11 cellular contexts compared by ENCODE assay signal in genomic region chr9:85431396-85432102, GRCh38.
A peak's percentile ranks its signal among the peaks of the same experiment; 100 is the strongest.
DNase-seq lines count a peak whose midpoint lies in the region; TF ChIP-seq lines count a peak whose summit lies in the region.
"Had no signal": no experiment of that assay in that cellular context is flagged by ENCODE, and none has a peak within 500 bp of the region (broad histone marks: within the 10 kb centered on the region; RNA-seq: fewer than 3 reads in every experiment).

No MANE protein-coding gene starts in this region.

- no peak overlapping the region for H3K27ac ChIP-seq in RWPE1
- H3K27ac ChIP-seq in thymus (ENCODE audit: low read depth): peak overlapping the region; percentile 4
- H3K27ac ChIP-seq in right atrium auricular region: no peak overlapping the region
- H3K27ac ChIP-seq: upper lobe of left lung had no signal

- DNase-seq in SIG-M5 treated with dmso at 0.1 percent for 504 hours (lab: John Stamatoyannopoulos, UW; ENCODE audit: unreplicated experiment): peak; percentile 9
- no peak for DNase-seq in SIG-M5 (lab: John Stamatoyannopoulos, UW)
- DNase-seq in RWPE1 (ENCODE audit: low spot score): peak; percentile 26
- peak; percentile 17 for DNase-seq in fibroblast of mammary gland (ENCODE audit: low read depth)
- DNase-seq in GF-D8 (lab: John Stamatoyannopoulos, UW): no peak
- DNase-seq in activated gamma-delta T cell treated with Interleukin-2 at 50 U/mL for 16 hours: no peak
- no peak for DNase-seq in right atrium auricular region (ENCODE audit: low spot score)
- DNase-seq: DND-41, NCI-H774, upper lobe of left lung had no signal

- no peaks in the 10 kb centered on the region for H3K27me3 ChIP-seq in thymus (ENCODE audit: control insufficient read depth, insufficient read depth)
- no peaks in the 10 kb centered on the region for H3K27me3 ChIP-seq in right atrium auricular region
- H3K27me3 ChIP-seq: upper lobe of left lung had no signal

- POLR2A ChIA-PET in RWPE1 (lab: Yijun Ruan, JAX; ENCODE audit: low non-redundant PET): no interaction called here

- H3K4me3 ChIP-seq in fibroblast of mammary gland (ENCODE audit: control insufficient read depth, low read depth, low read length) (no peak overlapping the region), thymus (ENCODE audit: low read length) (no peak overlapping the region), right atrium auricular region (no peak overlapping the region)
- H3K4me3 ChIP-seq: upper lobe of left lung had no signal

- H3K4me1 ChIP-seq in thymus (ENCODE audit: control insufficient read depth, insufficient read depth, low read length): no peaks in the 10 kb centered on the region
- H3K4me1 ChIP-seq in right atrium auricular region: no peaks in the 10 kb centered on the region

- TF ChIP-seq CTCF in RWPE1 (conservative IDR thresholded peaks at IDR 0.05; ENCODE audit: low read depth) (no peak), fibroblast of mammary gland (conservative IDR thresholded peaks at IDR 0.05; ENCODE audit: control insufficient read depth, insufficient read depth, low read depth, low read length) (no peak), right atrium auricular region (IDR thresholded peaks at IDR 0.05) (no peak)

- WGBS in thymus: 87% methylated on average over 2 of the region's 2 CpGs

- H3K9me3 ChIP-seq in thymus (ENCODE audit: control insufficient read depth) (no peaks in the 10 kb centered on the region), right atrium auricular region (no peaks in the 10 kb centered on the region)

- H3K36me3 ChIP-seq in thymus (ENCODE audit: control insufficient read depth, insufficient read depth) (no peaks in the 10 kb centered on the region), right atrium auricular region (no peaks in the 10 kb centered on the region)
- H3K36me3 ChIP-seq: upper lobe of left lung had no signal

- CTCF ChIA-PET in RWPE1 (lab: Yijun Ruan, JAX): interaction anchor here (0.6 to 2.4 kb wide), 2 partner anchors 47 to 178 kb away, joined by 3 to 12 read pairs; no protein-coding TSS in a partner anchor

Comparison
In these comparisons a context has a peak if more than half of its experiments do, and no peak if none do; other contexts are left out.
1. DNase-seq: peak in SIG-M5 treated with dmso at 0.1 percent for 504 hours (single experiment), RWPE1 (single experiment) and fibroblast of mammary gland (single experiment); none in SIG-M5 (single experiment), GF-D8 (single experiment), activated gamma-delta T cell treated with Interleukin-2 at 50 U/mL for 16 hours (single experiment) and right atrium auricular region (single experiment).